16 cellular contexts compared by ENCODE assay signal in genomic region chr21:38337793-38338192, GRCh38.
DNase-seq lines count a peak whose midpoint lies in the region; ATAC-seq, FAIRE-seq and TF ChIP-seq lines count a peak whose summit lies in the region.
"Had no signal": no experiment of that assay in that cellular context is flagged by ENCODE, and none has a peak within 500 bp of the region (broad histone marks: within the 10 kb centered on the region; RNA-seq: fewer than 3 reads in every experiment).

No MANE protein-coding gene starts in this region.

- no peaks in the 10 kb centered on the region for H4K20me1 ChIP-seq in keratinocyte (ENCODE audit: control insufficient read depth, extremely low read depth, insufficient read depth, low read length)
- H4K20me1 ChIP-seq: BLaER1 treated with 17β-estradiol and CSF1 and Interleukin-3, amounts not matched to agents 10 nM and 100 nM had no signal

- H2AFZ ChIP-seq in keratinocyte (ENCODE audit: control insufficient read depth, low read length): no peak overlapping the region
- H2AFZ ChIP-seq: GM23248 had no signal

- H3K9me3 ChIP-seq in RWPE2 (ENCODE audit: severe bottlenecking) (no peaks in the 10 kb centered on the region), keratinocyte (ENCODE audit: control insufficient read depth, low read depth, low read length) (no peaks in the 10 kb centered on the region)

- peak; percentile 63 for FAIRE-seq in keratinocyte (lab: Jason Lieb, UNC)
- FAIRE-seq: GM19239, H54 had no signal

- H3K79me2 ChIP-seq in keratinocyte (ENCODE audit: control insufficient read depth, insufficient read depth, low read length): no peaks in the 10 kb centered on the region

- peak overlapping the region; percentile 34 for H3K4me2 ChIP-seq in keratinocyte (ENCODE audit: control insufficient read depth, extremely low read depth, insufficient read depth, low read depth, low read length)
- H3K4me2 ChIP-seq: BLaER1 treated with 17β-estradiol and CSF1 and Interleukin-3, amounts not matched to agents 10 nM and 100 nM had no signal

- H3K27me3 ChIP-seq in RWPE2 (ENCODE audit: insufficient read depth, poor library complexity, severe bottlenecking) (no peaks in the 10 kb centered on the region), keratinocyte (ENCODE audit: control insufficient read depth, extremely low read depth, insufficient read depth, low read length) (no peaks in the 10 kb centered on the region)

- DNase-seq in RWPE2 (ENCODE audit: low spot score): no peak
- peak; percentile 35 for DNase-seq in keratinocyte (ENCODE audit: low read depth, low spot score)
- DNase-seq in T1000 (lab: John Stamatoyannopoulos, UW): no peak
- no peak for DNase-seq in inferior parietal cortex (ENCODE audit: extremely low spot score)
- no peak for DNase-seq in GM13976 (ENCODE audit: low spot score)
- DNase-seq: Calu3; CD8-positive, alpha-beta T cell; DMS79 treated with DMSO at 0.1 percent for 48 hours; GF-D8; GM23248; HCEC 1CT had no signal

- no peaks in the 10 kb centered on the region for H3K36me3 ChIP-seq in RWPE2 (ENCODE audit: low read depth)
- no peaks in the 10 kb centered on the region for H3K36me3 ChIP-seq in keratinocyte (ENCODE audit: control insufficient read depth in 2 of 2, extremely low read depth in 1 of 2, insufficient read depth in 2 of 2, low read length in 2 of 2)
- H3K36me3 ChIP-seq: BLaER1 treated with 17β-estradiol and CSF1 and Interleukin-3, amounts not matched to agents 10 nM and 100 nM had no signal

- H3K4me1 ChIP-seq in RWPE2 (ENCODE audit: insufficient read depth, poor library complexity, severe bottlenecking): peaks cover 14% of the 10 kb centered on the region
- peaks cover 13% of the 10 kb centered on the region for H3K4me1 ChIP-seq in keratinocyte (ENCODE audit: control insufficient read depth, extremely low read depth, insufficient read depth, low read length)

- no peaks in the 10 kb centered on the region for H3K9me1 ChIP-seq in keratinocyte (ENCODE audit: control insufficient read depth, extremely low read depth, insufficient read depth, low read length)

- in situ Hi-C loops in GM13976 (cut with MboI; ENCODE audit: low sequenced_read_pairs, unreplicated experiment): loop anchor here (10.0 kb wide), 1 partner anchor 123 kb away; no protein-coding TSS in a partner anchor

- TF ChIP-seq CTCF in RWPE2 (IDR thresholded peaks at IDR 0.05; ENCODE audit: poor library complexity, severe bottlenecking): no peak
- no peak for TF ChIP-seq CTCF in keratinocyte (optimal IDR thresholded peaks at IDR 0.05 in 1 of 3, IDR thresholded peaks at IDR 0.05 in 1 of 3, conservative IDR thresholded peaks at IDR 0.05 in 1 of 3; ENCODE audit: extremely low read depth in 1 of 3, insufficient read depth in 2 of 3, low read length in 3 of 3)
- TF ChIP-seq CTCF in GM13976 (IDR thresholded peaks at IDR 0.05; ENCODE audit: borderline replicate concordance, control extremely low read depth, extremely low read depth, insufficient read depth, missing control alignments): no peak

- H3K9ac ChIP-seq in keratinocyte (ENCODE audit: control insufficient read depth, extremely low read depth, insufficient read depth, low read length): no peak overlapping the region
- H3K9ac ChIP-seq: BLaER1 treated with 17β-estradiol and CSF1 and Interleukin-3, amounts not matched to agents 10 nM and 100 nM; GM23248 had no signal

- H3K4me3 ChIP-seq in RWPE2 (ENCODE audit: severe bottlenecking) (no peak overlapping the region), keratinocyte (ENCODE audit: control insufficient read depth in 2 of 3, extremely low read depth in 1 of 3, insufficient read depth in 2 of 3, low read depth in 1 of 3, low read length in 3 of 3) (no peak overlapping the region)
- H3K4me3 ChIP-seq: BLaER1 treated with 17β-estradiol and CSF1 and Interleukin-3, amounts not matched to agents 10 nM and 100 nM; GM23248 had no signal

- peak overlapping the region; percentile 49 for H3K27ac ChIP-seq in RWPE2 (ENCODE audit: poor library complexity, severe bottlenecking)
- no peak overlapping the region for H3K27ac ChIP-seq in keratinocyte (ENCODE audit: control insufficient read depth, insufficient read depth, low read length)
- H3K27ac ChIP-seq: BLaER1 treated with 17β-estradiol and CSF1 and Interleukin-3, amounts not matched to agents 10 nM and 100 nM; GM23248 had no signal

- dilution Hi-C loops in keratinocyte (cut with MboI; ENCODE audit: extremely low pct_ligation_motif_present, low sequenced_read_pairs): no loop called here

- ATAC-seq in RWPE2 (ENCODE audit: low read depth) (peak; percentile 91), esophagus mucosa (peak; percentile 80), GM19351 (IDR thresholded peaks at IDR 0.05; ENCODE audit: unreplicated experiment) (no peak)
- ATAC-seq: CD8-positive, alpha-beta T cell had no signal
